ENCODE assay signal across 8 cellular contexts in genomic region chr15:96333194-96334016, GRCh38. TPM values are rescaled to one million over a fixed set of nuclear protein-coding genes. Genes with fewer than 3 reads are reported as not detected.
A peak's percentile ranks its signal among the peaks of the same experiment; 100 is the strongest.
DNase-seq lines count a peak whose midpoint lies in the region; TF ChIP-seq lines count a peak whose summit lies in the region.

No MANE protein-coding gene starts in this region.

- H3K79me2 ChIP-seq in ACC112 (ENCODE audit: control insufficient read depth, insufficient read depth, low read length, unreplicated experiment) = peaks cover 94% of the 10 kb centered on the region

- H3K4me1 ChIP-seq in ACC112 (ENCODE audit: control insufficient read depth, insufficient read depth, low read length, unreplicated experiment) = peaks cover 9% of the 10 kb centered on the region
- H3K4me1 ChIP-seq in HAP-1 = peaks cover 32% of the 10 kb centered on the region
- H3K4me1 ChIP-seq in left ventricle myocardium inferior = peaks cover 62% of the 10 kb centered on the region
- H3K4me1 ChIP-seq in sigmoid colon = peaks cover 0 to 28% (median 17%) of the 10 kb centered on the region in 4 donors

- no peak overlapping the region for H2AFZ ChIP-seq in ACC112 (ENCODE audit: low read length, unreplicated experiment)

- H3K4me3 Mint-ChIP-seq in activated naive CD8-positive, alpha-beta T cell = peak overlapping the region; percentile 66

- DNase-seq in HAP-1 (ENCODE audit: low spot score in 2 of 2) (peak in 1 of 2 experiments; percentile 57), left ventricle myocardium inferior (no peak), sigmoid colon (peak; percentile 77), GF-D8 (lab: John Stamatoyannopoulos, UW) (no peak), hippocampal formation (lab: John Stamatoyannopoulos, UW) (no peak)
- DNase-seq in activated effector memory CD4-positive, alpha-beta T cell treated with anti-CD3 and anti-CD28 coated beads, Interleukin-2, amount 50 U/mL, for 16 hours = no peak

- peaks cover 23% of the 10 kb centered on the region for H3K4me1 Mint-ChIP-seq in activated naive CD8-positive, alpha-beta T cell (ENCODE audit: low read depth)

- H3K36me3 Mint-ChIP-seq in activated naive CD8-positive, alpha-beta T cell = no peaks in the 10 kb centered on the region

- H3K9me3 Mint-ChIP-seq in activated naive CD8-positive, alpha-beta T cell (ENCODE audit: low read depth) = no peaks in the 10 kb centered on the region

- TF ChIP-seq EP300 in sigmoid colon (IDR thresholded peaks at IDR 0.05) = no peak

- TF ChIP-seq CTCF in left ventricle myocardium inferior (IDR thresholded peaks at IDR 0.05; ENCODE audit: borderline replicate concordance) (no peak), sigmoid colon (IDR thresholded peaks at IDR 0.05) (no peak)

- WGBS in sigmoid colon, 2 donors = 2 to 4% methylated on average over 62 of the region's 62 CpGs

- peak overlapping the region; percentile 80 for H3K27ac ChIP-seq in ACC112 (ENCODE audit: low read depth, low read length)
- H3K27ac ChIP-seq in left ventricle myocardium inferior (replicated peaks) = peak overlapping the region; percentile 96
- peak overlapping the region; percentile 92 to 97 (median 94) for H3K27ac ChIP-seq in sigmoid colon

- no peak for TF ChIP-seq POLR2A in sigmoid colon (IDR thresholded peaks at IDR 0.05)

- peaks cover 50% of the 10 kb centered on the region for H3K27me3 Mint-ChIP-seq in activated naive CD8-positive, alpha-beta T cell

- H3K27me3 ChIP-seq in ACC112 (ENCODE audit: insufficient read depth, low read length) = no peaks in the 10 kb centered on the region
- H3K27me3 ChIP-seq in HAP-1 (ENCODE audit: low read depth) = no peaks in the 10 kb centered on the region
- peaks cover 44% of the 10 kb centered on the region for H3K27me3 ChIP-seq in left ventricle myocardium inferior (ENCODE audit: low read depth)
- H3K27me3 ChIP-seq in sigmoid colon = no peaks in the 10 kb centered on the region

- H3K27ac Mint-ChIP-seq in activated naive CD8-positive, alpha-beta T cell = no peak overlapping the region

- H3K9me3 ChIP-seq in HAP-1 (no peaks in the 10 kb centered on the region), left ventricle myocardium inferior (replicated peaks) (no peaks in the 10 kb centered on the region), sigmoid colon (no peaks in the 10 kb centered on the region)

- H3K36me3 ChIP-seq in ACC112 (ENCODE audit: insufficient read depth, low read length) = peaks cover 50% of the 10 kb centered on the region
- peaks cover 28% of the 10 kb centered on the region for H3K36me3 ChIP-seq in HAP-1 (replicated peaks)
- peaks cover 15% of the 10 kb centered on the region for H3K36me3 ChIP-seq in left ventricle myocardium inferior
- H3K36me3 ChIP-seq in sigmoid colon = peaks cover 0 to 16% (median 3%) of the 10 kb centered on the region in 4 donors

- H3K4me3 ChIP-seq in ACC112 (ENCODE audit: low read depth, low read length) (peak overlapping the region; percentile 97), HAP-1 (peak overlapping the region; percentile 63), left ventricle myocardium inferior (peak overlapping the region; percentile 88), sigmoid colon (peak overlapping the region; percentile 75 to 89 (median 85))

- in situ Hi-C loops in HAP-1 (cut with MboI; ENCODE audit: low sequenced_read_pairs) = loop anchor here (25.0 kb wide), 2 partner anchors 496 to 1071 kb away; no protein-coding TSS in a partner anchor

- intact Hi-C loops in left ventricle myocardium inferior (cut with micrococcal nuclease) (no loop called here), sigmoid colon (cut with DNase I) (loop anchor here (10.0 kb wide), 1 partner anchor 1489 kb away; no protein-coding TSS in a partner anchor)

RNA-seq across cellular contexts. Expression of gene NR2F2, which starts 2.9 kb away (rescaled TPM):
- 12.8 TPM for total RNA-seq in left ventricle myocardium inferior
- 10 to 100 TPM; 24.0 to 47.9 (median 31.0) TPM for total RNA-seq in sigmoid colon
- 10 to 100 TPM; 12.6 to 20.0 (median 12.9) TPM for polyA plus RNA-seq in sigmoid colon
